Comparison of ENCODE assay signal across 1 cellular context in genomic region chr10:13759167-13759566, GRCh38.
TF ChIP-seq lines count a peak whose summit lies in the region.

No MANE protein-coding gene starts in this region.

TF ChIP-seq in GM12878, 131 proteins besides CTCF, POLR2A, EP300 and RAD21 (continued from another document):
- TF ChIP-seq E4F1 (IDR thresholded peaks at IDR 0.05; ENCODE audit: borderline replicate concordance, partially characterized antibody) (no peak), NFXL1 (IDR thresholded peaks at IDR 0.05; ENCODE audit: borderline replicate concordance) (no peak), HDGF (IDR thresholded peaks at IDR 0.05) (no peak), PBX3 (IDR thresholded peaks at IDR 0.05; ENCODE audit: insufficient replicate concordance, low read depth, low read length) (no peak), SMAD5 (IDR thresholded peaks at IDR 0.05; ENCODE audit: low read depth) (no peak), POLR2AphosphoS5 (IDR thresholded peaks at IDR 0.05; ENCODE audit: low read length) (no peak), SUZ12 (IDR thresholded peaks at IDR 0.05; ENCODE audit: unreplicated experiment) (no peak), BMI1 (IDR thresholded peaks at IDR 0.05; ENCODE audit: borderline replicate concordance) (no peak), NBN (IDR thresholded peaks at IDR 0.05) (no peak), HDAC2 (IDR thresholded peaks at IDR 0.05) (no peak)
